22 cellular contexts compared by ENCODE assay signal in the genomic region with DNA sequence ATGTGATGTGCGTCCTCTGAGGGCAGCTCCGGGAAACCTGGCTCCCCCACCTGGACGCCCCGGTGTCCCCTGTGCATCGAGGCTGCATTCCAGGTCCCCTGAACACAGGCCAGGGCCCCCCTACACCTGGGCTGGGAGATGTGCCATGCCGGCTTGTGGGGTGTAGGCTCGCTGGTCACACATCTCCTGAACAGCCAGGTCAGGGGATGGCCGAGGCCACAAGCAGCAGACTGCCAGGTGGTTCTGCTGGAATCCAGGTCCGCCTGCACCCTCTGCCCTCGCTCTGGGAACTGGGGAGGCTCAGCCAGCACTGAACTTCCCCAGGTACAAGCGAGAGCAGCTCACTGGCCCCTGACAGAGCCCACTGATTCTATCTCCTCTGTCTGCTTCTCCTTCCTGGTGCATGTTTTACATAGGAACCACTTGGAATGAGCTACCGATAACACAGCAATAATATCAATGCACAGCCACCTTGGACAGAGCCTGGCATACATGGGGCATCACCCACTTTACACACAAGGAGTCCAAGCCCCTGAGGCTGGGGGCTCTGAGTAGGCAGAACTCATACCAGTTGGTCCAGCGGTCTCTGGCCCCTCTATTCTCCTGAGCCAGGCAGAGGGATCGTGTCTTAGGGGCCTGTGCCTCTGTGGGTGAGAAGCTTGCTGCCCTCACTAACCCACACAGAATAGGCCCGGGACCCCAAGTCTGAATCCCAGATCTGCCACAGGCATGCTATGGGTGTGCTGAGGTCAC. TPM values are rescaled to one million over a fixed set of nuclear protein-coding genes. Genes with fewer than 3 reads are reported as not detected.
DNase-seq lines count a peak whose midpoint lies in the region; ATAC-seq and TF ChIP-seq lines count a peak whose summit lies in the region.
"Had no signal": no experiment of that assay in that cellular context is flagged by ENCODE, and none has a peak within 500 bp of the region (broad histone marks: within the 10 kb centered on the region; RNA-seq: fewer than 3 reads in every experiment).

No MANE protein-coding gene starts in this region.

- H3K9ac ChIP-seq in PC-3 (ENCODE audit: low read length): peak overlapping the region; percentile 55; the same call in 1 of the 2 replicates

- H3K27ac ChIP-seq in PC-3 (ENCODE audit: low read length): peak overlapping the region; percentile 94
- H3K27ac ChIP-seq in esophagus squamous epithelium: peak overlapping the region in 3 of 4 donors; percentile 39 to 61 (median 41)
- no peak overlapping the region for H3K27ac ChIP-seq in sigmoid colon
- H3K27ac ChIP-seq: psoas muscle, SJCRH30, upper lobe of left lung had no signal

- no peak for TF ChIP-seq POLR2A in esophagus squamous epithelium (IDR thresholded peaks at IDR 0.05)
- TF ChIP-seq POLR2A in sigmoid colon (IDR thresholded peaks at IDR 0.05): no peak

- H3K9me3 ChIP-seq in PC-3 (ENCODE audit: low read length) (no peaks in the 10 kb centered on the region), esophagus squamous epithelium (no peaks in the 10 kb centered on the region), sigmoid colon (no peaks in the 10 kb centered on the region)
- H3K9me3 ChIP-seq: BE2C, HAP-1, MG63, psoas muscle, SJCRH30, upper lobe of left lung had no signal

- intact Hi-C loops in PC-3 (cut with micrococcal nuclease): no loop called here
- intact Hi-C loops in esophagus squamous epithelium (cut with DNase I): no loop called here
- intact Hi-C loops in sigmoid colon (cut with DNase I): no loop called here
- intact Hi-C loops in Calu3 (cut with micrococcal nuclease; ENCODE audit: unreplicated experiment): loop anchor here (2.0 kb wide), 1 partner anchor 47 kb away; a partner anchor contains a TSS

- peaks cover 3% of the 10 kb centered on the region for H3F3A ChIP-seq in PC-3 (ENCODE audit: low read length, unreplicated experiment)

- CTCF ChIA-PET in PC-3 (lab: Charles Lee): no interaction called here
- CTCF ChIA-PET in Calu3 (lab: Charles Lee): no interaction called here

- H3K27me3 ChIP-seq in PC-3 (ENCODE audit: low read length) (no peaks in the 10 kb centered on the region), esophagus squamous epithelium (no peaks in the 10 kb centered on the region), sigmoid colon (no peaks in the 10 kb centered on the region)
- H3K27me3 ChIP-seq: BE2C, MG63, SJCRH30, upper lobe of left lung had no signal

- no peak overlapping the region for H3K4me3 ChIP-seq in PC-3 (ENCODE audit: low read length)
- H3K4me3 ChIP-seq in esophagus squamous epithelium: no peak overlapping the region
- no peak overlapping the region for H3K4me3 ChIP-seq in sigmoid colon
- H3K4me3 ChIP-seq: HAP-1, MG63, psoas muscle, SJCRH30, smooth muscle cell, upper lobe of left lung had no signal

- H3K27ac Mint-ChIP-seq in Calu3 (ENCODE audit: unreplicated experiment): no peak overlapping the region
- H3K27ac Mint-ChIP-seq: nephron progenitor cell; stimulated activated naive CD8-positive, alpha-beta T cell treated with anti-CD3 and anti-CD28 coated beads, Interleukin-15, Interleukin-2, amounts not matched to agents 100 ng/mL and 50 ng/mL, for 24 hours had no signal

- H3K79me2 ChIP-seq in PC-3 (ENCODE audit: low read length): no peaks in the 10 kb centered on the region

- WGBS in esophagus squamous epithelium, 2 donors: 100% methylated on average over 4 of the region's 15 CpGs; no CpG with 5 or more reads in 1 of the 2 donors
- 94 to 95% methylated on average over 15 of the region's 15 CpGs for WGBS in sigmoid colon, 2 donors

- H3K27me3 Mint-ChIP-seq in Calu3 (ENCODE audit: unreplicated experiment): no peaks in the 10 kb centered on the region
- H3K27me3 Mint-ChIP-seq: stimulated activated naive CD8-positive, alpha-beta T cell treated with anti-CD3 and anti-CD28 coated beads, Interleukin-15, Interleukin-2, amounts not matched to agents 100 ng/mL and 50 ng/mL, for 24 hours had no signal

- BruUV-seq in PC-3 (replicated peaks; lab: Mats Ljungman, UMichigan): no TSS peak
- BruUV-seq in Calu3 (replicated peaks; lab: Mats Ljungman, UMichigan): no TSS peak

- H4K20me1 ChIP-seq in PC-3 (ENCODE audit: low read length): no peaks in the 10 kb centered on the region

- H3K36me3 ChIP-seq in PC-3 (ENCODE audit: low read depth, low read length) (no peaks in the 10 kb centered on the region), esophagus squamous epithelium (no peaks in the 10 kb centered on the region), sigmoid colon (peaks cover 0 to 16% (median 2%) of the 10 kb centered on the region in 4 donors)
- H3K36me3 ChIP-seq: BE2C, HAP-1, MG63, SJCRH30, upper lobe of left lung had no signal

- H3K4me1 Mint-ChIP-seq in Calu3 (ENCODE audit: low read depth, unreplicated experiment): peaks cover 19% of the 10 kb centered on the region

- H2AFZ ChIP-seq in PC-3 (ENCODE audit: low read length): no peak overlapping the region

- peak; percentile 34 for DNase-seq in activated effector memory CD4-positive, alpha-beta T cell treated with anti-CD3 and anti-CD28 coated beads, Interleukin-2, amount 50 U/mL, for 16 hours
- DNase-seq in activated effector memory CD4-positive, alpha-beta T cell treated with Interleukin-2 at 50 U/mL for 16 hours: no peak
- DNase-seq in PC-3 (no peak), esophagus squamous epithelium (lab: John Stamatoyannopoulos, UW) (no peak), sigmoid colon (peak; percentile 54), Calu3 (no peak), epidermal melanocyte (ENCODE audit: insufficient read length, low spot score) (no peak)
- DNase-seq: activated CD4-positive, alpha-beta T cell treated with anti-CD3 and anti-CD28 coated beads, Interleukin-2, amount 50 U/mL, for 48 hours; activated naive CD4-positive, alpha-beta T cell treated with Interleukin-2 at 50 U/mL for 16 hours; nephron progenitor cell; stimulated activated CD4-positive, alpha-beta T cell treated with anti-CD3 and anti-CD28 coated beads, Interleukin-4, amount 100 ng/mL, for 1 hour had no signal

- no peak for TF ChIP-seq EP300 in sigmoid colon (IDR thresholded peaks at IDR 0.05)

- no peaks in the 10 kb centered on the region for H3K9me2 ChIP-seq in PC-3 (replicated peaks; ENCODE audit: low read length)

- no peaks in the 10 kb centered on the region for H3K9me3 Mint-ChIP-seq in Calu3 (ENCODE audit: low read depth, unreplicated experiment)
- H3K9me3 Mint-ChIP-seq: nephron progenitor cell; stimulated activated naive CD8-positive, alpha-beta T cell treated with anti-CD3 and anti-CD28 coated beads, Interleukin-15, Interleukin-2, amounts not matched to agents 100 ng/mL and 50 ng/mL, for 24 hours had no signal

- POLR2A ChIA-PET in PC-3 (lab: Charles Lee; ENCODE audit: unreplicated experiment): interaction anchor here (1.0 kb wide), 1 partner anchor 41 kb away, joined by 3 read pairs; no protein-coding TSS in a partner anchor

- TF ChIP-seq CTCF in PC-3 (conservative IDR thresholded peaks at IDR 0.05; ENCODE audit: low read depth, low read length) (no peak), esophagus squamous epithelium (IDR thresholded peaks at IDR 0.05) (no peak), sigmoid colon (IDR thresholded peaks at IDR 0.05) (no peak), Calu3 (IDR thresholded peaks at IDR 0.05; ENCODE audit: unreplicated experiment) (no peak)

- peak overlapping the region; percentile 80 for H3K4me2 ChIP-seq in PC-3 (ENCODE audit: low read length)
- H3K4me2 ChIP-seq: smooth muscle cell had no signal

- no peak overlapping the region for H3K4me3 Mint-ChIP-seq in Calu3 (ENCODE audit: low read depth, unreplicated experiment)
- H3K4me3 Mint-ChIP-seq: nephron progenitor cell; stimulated activated naive CD8-positive, alpha-beta T cell treated with anti-CD3 and anti-CD28 coated beads, Interleukin-15, Interleukin-2, amounts not matched to agents 100 ng/mL and 50 ng/mL, for 24 hours had no signal

- peaks cover 18% of the 10 kb centered on the region for H3K36me3 Mint-ChIP-seq in Calu3 (ENCODE audit: insufficient read depth, unreplicated experiment)

- ATAC-seq in PC-3: no peak
- no peak for ATAC-seq in GM18519 (IDR thresholded peaks at IDR 0.05; ENCODE audit: low FRiP score, unreplicated experiment)
- ATAC-seq: psoas muscle had no signal

- peaks cover 20% of the 10 kb centered on the region for H3K4me1 ChIP-seq in PC-3 (ENCODE audit: insufficient read depth, low read length)
- H3K4me1 ChIP-seq in esophagus squamous epithelium: peaks cover 16 to 75% (median 35%) of the 10 kb centered on the region in 3 donors
- H3K4me1 ChIP-seq in sigmoid colon: no peaks in the 10 kb centered on the region

RNA-seq across cellular contexts. Expression of a gene that starts 46.8 kb away (rescaled TPM):
- 15.9 and 18.6 TPM in 2 replicates for total RNA-seq in PC-3 (2014; rRNA removed)
- 1 to 10 TPM in 1 of 4 donors, under 1 TPM in 3; 0.18 to 4.4 (median 0.26) TPM for total RNA-seq in esophagus squamous epithelium
- 1 to 10 TPM; 1.7 to 4.3 (median 3.3) TPM for total RNA-seq in sigmoid colon
- polyA plus RNA-seq in sigmoid colon: 1 to 10 TPM in 2 of 3 donors, not detected in 1; 1.8 to 2.4 TPM
- total RNA-seq in Calu3 (2022): not detected in 2 replicates
- total RNA-seq: frontal cortex, mononuclear cell, smooth muscle cell had no signal
- polyA plus RNA-seq: smooth muscle cell had no signal

RNA-seq across cellular contexts. Expression of a gene that starts 47.3 kb away (rescaled TPM):
- total RNA-seq in PC-3 (2014; rRNA removed): 27.0 and 28.8 TPM in 2 replicates
- 1 to 10 TPM; 5.7 to 8.5 (median 6.4) TPM for total RNA-seq in esophagus squamous epithelium
- 10 to 100 TPM in 1 of 4 donors, 1 to 10 TPM in 3; 3.6 to 15.0 (median 5.3) TPM for total RNA-seq in sigmoid colon
- polyA plus RNA-seq in sigmoid colon: 1 to 10 TPM; 2.5 to 7.0 (median 3.0) TPM
- total RNA-seq in Calu3 (2022): 9.1 and 13.0 TPM in 2 replicates

RNA-seq across cellular contexts. Expression of a gene that starts 47.3 kb away (rescaled TPM):
- total RNA-seq in PC-3 (2014; rRNA removed) (7.8 and 12.2 TPM in 2 replicates), esophagus squamous epithelium (10 to 100 TPM in 2 of 4 donors, 1 to 10 TPM in 2; 9.4 to 18.2 (median 11.4) TPM), sigmoid colon (10 to 100 TPM in 1 of 4 donors, 1 to 10 TPM in 3; 6.6 to 15.0 (median 8.7) TPM), Calu3 (2022) (26.2 and 28.7 TPM in 2 replicates)
- polyA plus RNA-seq in sigmoid colon: 1 to 10 TPM; 1.8 to 7.8 (median 2.8) TPM

Comparison
In these comparisons a context has a peak if more than half of its experiments do, and no peak if none do; other contexts are left out.
1. DNase-seq: peak in activated effector memory CD4-positive, alpha-beta T cell treated with anti-CD3 and anti-CD28 coated beads, Interleukin-2, amount 50 U/mL, for 16 hours (single experiment) and sigmoid colon (single experiment); none in activated effector memory CD4-positive, alpha-beta T cell treated with Interleukin-2 at 50 U/mL for 16 hours (single experiment), PC-3 (single experiment), esophagus squamous epithelium (single experiment), Calu3 (single experiment) and epidermal melanocyte (single experiment).
2. H3K27ac ChIP-seq: peak in PC-3 (single experiment) and esophagus squamous epithelium (3 of 4); none in sigmoid colon (0 of 4).